ENCODE assay signal across 21 cellular contexts in genomic region chr16:22937169-22937568, GRCh38.
"Had no signal": no experiment of that assay in that cellular context is flagged by ENCODE, and none has a peak within 500 bp of the region (broad histone marks: within the 10 kb centered on the region; RNA-seq: fewer than 3 reads in every experiment).

No MANE protein-coding gene starts in this region.

- H3K36me3 ChIP-seq: brain microvascular endothelial cell, Peyer's patch had no signal

- H3K27me3 ChIP-seq: brain microvascular endothelial cell, Peyer's patch had no signal

- DNase-seq: activated CD4-positive, alpha-beta T cell treated with anti-CD3 and anti-CD28 coated beads for 48 hours; activated CD4-positive, alpha-beta T cell treated with anti-CD3 and anti-CD28 coated beads, Interleukin-2, amount 50 U/mL, for 48 hours; activated CD4-positive, CD25-positive, alpha-beta regulatory T cell treated with anti-CD3 and anti-CD28 coated beads, Interleukin-2, amount 50 U/mL, for 72 hours; activated CD8-positive, alpha-beta memory T cell treated with anti-CD3 and anti-CD28 coated beads for 24 hours; activated gamma-delta T cell; activated naive CD4-positive, alpha-beta T cell treated with anti-CD3 and anti-CD28 coated beads for 36 hours; activated T-cell treated with anti-CD3 and anti-CD28 coated beads for 4 hours; activated T-cell treated with anti-CD3 and anti-CD28 coated beads, Interleukin-2, amount 50 U/mL, for 48 hours; brain microvascular endothelial cell; caudate nucleus; KG1; NCI-H146; NCI-H187 treated with DMSO at 0.1 percent for 48 hours; NCI-H2081 treated with DMSO at 0.1 percent for 48 hours; NCI-H446; NCI-H524; Peyer's patch; SHP77 had no signal

- H3K27ac ChIP-seq: brain microvascular endothelial cell, Peyer's patch, RWPE1 had no signal

- H3K4me3 ChIP-seq: Peyer's patch had no signal

- H3K9me3 ChIP-seq: Peyer's patch had no signal

- ATAC-seq: activated T-helper 17 cell treated with anti-CD3 and anti-CD28 coated beads, Interleukin-2, amount 50 U/mL, for 72 hours; WTC11 had no signal
